Comparison of ENCODE assay signal across 8 cellular contexts in genomic region chr3:9934235-9934621, GRCh38.
DNase-seq lines count a peak whose midpoint lies in the region; ATAC-seq, FAIRE-seq and TF ChIP-seq lines count a peak whose summit lies in the region.

No MANE protein-coding gene starts in this region.

- no peaks in the 10 kb centered on the region for H3K27me3 ChIP-seq in neuron (ENCODE audit: insufficient read depth, low read length)

- ATAC-seq in effector memory CD8-positive, alpha-beta T cell (replicated peaks): peak; percentile 6
- no peak for ATAC-seq in HG02642 (IDR thresholded peaks at IDR 0.05; ENCODE audit: poor library complexity, unreplicated experiment)

- peak overlapping the region; percentile 94 for H3K27ac ChIP-seq in RWPE1

- TF ChIP-seq CTCF in RWPE1 (conservative IDR thresholded peaks at IDR 0.05; ENCODE audit: low read depth): peak; percentile 15; the same call in 1 of the 2 replicates

- FAIRE-seq in GM18507 (lab: Jason Lieb, UNC): peak; percentile 15

- peak overlapping the region; percentile 98 to 100 for H3K27ac Mint-ChIP-seq in effector memory CD8-positive, alpha-beta T cell

- H3K9me3 Mint-ChIP-seq in effector memory CD8-positive, alpha-beta T cell: no peaks in the 10 kb centered on the region

- H3K27me3 Mint-ChIP-seq in effector memory CD8-positive, alpha-beta T cell: no peaks in the 10 kb centered on the region

- POLR2A ChIA-PET in RWPE1 (lab: Yijun Ruan, JAX; ENCODE audit: low non-redundant PET): interaction anchor here (0.8 kb wide), 1 partner anchor 12 kb away, joined by 3 read pairs; no protein-coding TSS in a partner anchor

- H3K4me1 Mint-ChIP-seq in effector memory CD8-positive, alpha-beta T cell (ENCODE audit: low read depth in 2 of 2): peaks cover 30 to 36% of the 10 kb centered on the region in 2 donors

- H3K36me3 ChIP-seq in neuron (ENCODE audit: insufficient read depth, low read length): peaks cover 7% of the 10 kb centered on the region

- H2AFZ ChIP-seq in neuron (ENCODE audit: low read depth, low read length): peak overlapping the region; percentile 95

- H3K4me3 ChIP-seq in neuron (ENCODE audit: low read length): peak overlapping the region; percentile 95

- H3K36me3 Mint-ChIP-seq in effector memory CD8-positive, alpha-beta T cell (ENCODE audit: insufficient read depth): peaks cover 25% of the 10 kb centered on the region

- CTCF ChIA-PET in RWPE1 (lab: Yijun Ruan, JAX): interaction anchor here (2.1 kb wide), 1 partner anchor 12 kb away, joined by 9 read pairs; no protein-coding TSS in a partner anchor

- peaks cover 6% of the 10 kb centered on the region for H3K4me1 ChIP-seq in neuron (ENCODE audit: insufficient read depth, low read length)

- DNase-seq in GM18507 (ENCODE audit: extremely low spot score, insufficient read length, low read depth) (no peak), RWPE1 (ENCODE audit: low spot score) (no peak), NCI-H524 treated with DMSO at 0.1 percent for 48 hours (lab: John Stamatoyannopoulos, UW) (no peak)
- DNase-seq in effector memory CD8-positive, alpha-beta T cell: no peak
- DNase-seq in activated CD4-positive, CD25-positive, alpha-beta regulatory T cell (lab: John Stamatoyannopoulos, UW): no peak
- DNase-seq in stimulated activated CD4-positive, alpha-beta T cell treated with anti-CD3 and anti-CD28 coated beads, Interleukin-12 subunit alpha, Interleukin-12 subunit beta, amount 100 ng/mL, for 4 hours: no peak

- peaks cover 4% of the 10 kb centered on the region for H3K9me3 ChIP-seq in neuron (ENCODE audit: low read length)

- peak overlapping the region; percentile 94 to 97 for H3K4me3 Mint-ChIP-seq in effector memory CD8-positive, alpha-beta T cell
